Comparison of ENCODE assay signal across 20 cellular contexts in the genomic region with DNA sequence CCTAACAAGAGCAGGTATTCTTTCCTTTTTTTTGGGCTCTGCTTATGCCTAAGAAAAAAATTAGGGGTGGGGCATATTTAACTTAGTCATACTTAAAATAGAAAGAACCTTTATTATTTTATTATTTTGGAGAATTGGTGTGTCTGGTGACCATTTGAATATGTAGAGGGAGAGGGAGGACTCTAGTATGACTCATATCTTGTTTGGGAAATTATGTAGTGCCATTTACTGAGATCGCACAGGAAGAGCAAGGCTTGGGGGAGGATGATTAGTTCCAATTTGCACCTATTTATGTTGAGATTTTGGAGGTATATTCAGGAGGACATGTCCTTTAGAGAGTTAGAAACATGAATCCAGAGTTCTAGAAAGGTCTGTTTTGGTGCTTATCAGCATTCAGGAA. TPM values are rescaled to one million over a fixed set of nuclear protein-coding genes. Genes with fewer than 3 reads are reported as not detected.
DNase-seq lines count a peak whose midpoint lies in the region; ATAC-seq and TF ChIP-seq lines count a peak whose summit lies in the region.
"Had no signal": no experiment of that assay in that cellular context is flagged by ENCODE, and none has a peak within 500 bp of the region (broad histone marks: within the 10 kb centered on the region; RNA-seq: fewer than 3 reads in every experiment).

No MANE protein-coding gene starts in this region.

- peaks cover 59% of the 10 kb centered on the region for H3K36me3 Mint-ChIP-seq in activated CD4-positive, alpha-beta T cell treated with anti-CD3 and anti-CD28 coated beads, Interleukin-2, amount 10 ng/mL, durations not matched to agents 24 days and 14 days (ENCODE audit: low read depth)
- peaks cover 90% of the 10 kb centered on the region for H3K36me3 Mint-ChIP-seq in effector memory CD8-positive, alpha-beta T cell (ENCODE audit: insufficient read depth)

- H3K4me1 Mint-ChIP-seq in activated CD4-positive, alpha-beta T cell treated with anti-CD3 and anti-CD28 coated beads, Interleukin-2, amount 10 ng/mL, durations not matched to agents 24 days and 14 days = peaks cover 15% of the 10 kb centered on the region
- peaks cover 0 to 9% of the 10 kb centered on the region in 2 donors for H3K4me1 Mint-ChIP-seq in effector memory CD8-positive, alpha-beta T cell (ENCODE audit: low read depth in 2 of 2)

- no peaks in the 10 kb centered on the region for H3K27me3 Mint-ChIP-seq in activated CD4-positive, alpha-beta T cell treated with anti-CD3 and anti-CD28 coated beads, Interleukin-2, amount 10 ng/mL, durations not matched to agents 24 days and 14 days
- H3K27me3 Mint-ChIP-seq in effector memory CD8-positive, alpha-beta T cell = no peaks in the 10 kb centered on the region
- H3K27me3 Mint-ChIP-seq: activated CD4-positive, alpha-beta T cell treated with anti-CD3 and anti-CD28 coated beads, Interleukin-2, amount 10 ng/mL, durations not matched to agents 7 days and 5 days; CD4-positive, alpha-beta memory T cell; IgD-negative memory B cell had no signal

- H3K27ac Mint-ChIP-seq in activated CD4-positive, alpha-beta T cell treated with anti-CD3 and anti-CD28 coated beads, Interleukin-2, amount 10 ng/mL, durations not matched to agents 24 days and 14 days = peak overlapping the region; percentile 18
- H3K27ac Mint-ChIP-seq in effector memory CD8-positive, alpha-beta T cell = peak overlapping the region in 1 of 2 donors; percentile 69
- H3K27ac Mint-ChIP-seq: activated CD4-positive, alpha-beta T cell treated with anti-CD3 and anti-CD28 coated beads, Interleukin-2, amount 10 ng/mL, durations not matched to agents 7 days and 5 days had no signal

- ATAC-seq in omental fat pad (ENCODE audit: low FRiP score) (peak; percentile 80), HG02588 (IDR thresholded peaks at IDR 0.05; ENCODE audit: unreplicated experiment) (no peak), GM19455 (IDR thresholded peaks at IDR 0.05; ENCODE audit: unreplicated experiment) (no peak)
- no peak for ATAC-seq in effector memory CD8-positive, alpha-beta T cell (replicated peaks)
- ATAC-seq: body of pancreas had no signal

- DNase-seq in activated CD4-positive, alpha-beta T cell treated with anti-CD3 and anti-CD28 coated beads, Interleukin-2, amount 10 ng/mL, durations not matched to agents 24 days and 14 days = no peak
- no peak for DNase-seq in activated CD4-positive, alpha-beta T cell treated with anti-CD3 and anti-CD28 coated beads, Interleukin-2, amount 50 U/mL, for 48 hours
- DNase-seq in LHCN-M2 (ENCODE audit: low read depth) (peak; percentile 11), omental fat pad (ENCODE audit: low spot score) (no peak)
- no peak for DNase-seq in effector memory CD8-positive, alpha-beta T cell
- DNase-seq: activated CD4-positive, alpha-beta T cell treated with anti-CD3 and anti-CD28 coated beads, Interleukin-2, amount 10 ng/mL, durations not matched to agents 7 days and 5 days; body of pancreas; CD4-positive, alpha-beta memory T cell; NCI-H2029 treated with DMSO at 0.1 percent for 48 hours; NCI-H526; posterior cingulate gyrus; SJCRH30; spleen; stimulated activated naive CD4-positive, alpha-beta T cell treated with Interleukin-2 at 50 U/mL for 16 hours; T-helper 9 cell; uterus had no signal

- peak overlapping the region; percentile 5 for H3K27ac ChIP-seq in cingulate gyrus (ENCODE audit: low read depth, low read length)
- H3K27ac ChIP-seq: body of pancreas, SJCRH30, spleen, uterus had no signal

- no peak for TF ChIP-seq CTCF in omental fat pad (IDR thresholded peaks at IDR 0.05)

- no peaks in the 10 kb centered on the region for H3K9me3 Mint-ChIP-seq in activated CD4-positive, alpha-beta T cell treated with anti-CD3 and anti-CD28 coated beads, Interleukin-2, amount 10 ng/mL, durations not matched to agents 24 days and 14 days
- no peaks in the 10 kb centered on the region for H3K9me3 Mint-ChIP-seq in effector memory CD8-positive, alpha-beta T cell
- H3K9me3 Mint-ChIP-seq: activated CD4-positive, alpha-beta T cell treated with anti-CD3 and anti-CD28 coated beads, Interleukin-2, amount 10 ng/mL, durations not matched to agents 7 days and 5 days; CD4-positive, alpha-beta memory T cell; IgD-negative memory B cell had no signal

- H3K4me3 Mint-ChIP-seq in activated CD4-positive, alpha-beta T cell treated with anti-CD3 and anti-CD28 coated beads, Interleukin-2, amount 10 ng/mL, durations not matched to agents 24 days and 14 days = no peak overlapping the region
- no peak overlapping the region for H3K4me3 Mint-ChIP-seq in effector memory CD8-positive, alpha-beta T cell
- H3K4me3 Mint-ChIP-seq: activated CD4-positive, alpha-beta T cell treated with anti-CD3 and anti-CD28 coated beads, Interleukin-2, amount 10 ng/mL, durations not matched to agents 7 days and 5 days; CD4-positive, alpha-beta memory T cell; IgD-negative memory B cell had no signal

- intact Hi-C loops in activated CD4-positive, alpha-beta T cell treated with anti-CD3 and anti-CD28 coated beads, Interleukin-2, amount 10 ng/mL, durations not matched to agents 24 days and 14 days (cut with micrococcal nuclease) = no loop called here

RNA-seq across cellular contexts. Expression of gene ZNF410, which starts 9.9 kb away (rescaled TPM):
- 62.7 and 70.2 TPM in 2 replicates for total RNA-seq in activated CD4-positive, alpha-beta T cell treated with anti-CD3 and anti-CD28 coated beads, Interleukin-2, amount 10 ng/mL, durations not matched to agents 24 days and 14 days
- total RNA-seq in LHCN-M2 (2014; rRNA removed) (47.5 and 52.1 TPM in 2 replicates), omental fat pad (10 to 100 TPM; 39.7 to 71.7 (median 54.1) TPM)
- 24.5 TPM for polyA plus RNA-seq in LHCN-M2 (2012)

RNA-seq across cellular contexts. Expression of gene PTGR2, which starts 44.9 kb away (rescaled TPM):
- total RNA-seq in activated CD4-positive, alpha-beta T cell treated with anti-CD3 and anti-CD28 coated beads, Interleukin-2, amount 10 ng/mL, durations not matched to agents 24 days and 14 days = 1.5 and 2.1 TPM in 2 replicates
- total RNA-seq in LHCN-M2 (2014; rRNA removed) = 9.0 and 18.9 TPM in 2 replicates
- polyA plus RNA-seq in LHCN-M2 (2012) = 2.3 TPM
- total RNA-seq in omental fat pad = 10 to 100 TPM in 1 of 4 donors, 1 to 10 TPM in 3; 3.8 to 10.7 (median 4.9) TPM

RNA-seq across cellular contexts. Expression of gene FAM161B, which starts 53.4 kb away (rescaled TPM):
- 0.57 and 0.75 TPM in 2 replicates for total RNA-seq in activated CD4-positive, alpha-beta T cell treated with anti-CD3 and anti-CD28 coated beads, Interleukin-2, amount 10 ng/mL, durations not matched to agents 24 days and 14 days
- 2.1 and 3.4 TPM in 2 replicates for total RNA-seq in LHCN-M2 (2014; rRNA removed)
- polyA plus RNA-seq in LHCN-M2 (2012) = 2.7 TPM
- total RNA-seq in omental fat pad = 1 to 10 TPM; 1.8 to 6.5 (median 3.1) TPM

RNA-seq across cellular contexts. Expression of gene COQ6, which starts 53.6 kb away (rescaled TPM):
- 16.6 and 20.1 TPM in 2 replicates for total RNA-seq in activated CD4-positive, alpha-beta T cell treated with anti-CD3 and anti-CD28 coated beads, Interleukin-2, amount 10 ng/mL, durations not matched to agents 24 days and 14 days
- total RNA-seq in LHCN-M2 (2014; rRNA removed) (38.5 and 46.7 TPM in 2 replicates), omental fat pad (10 to 100 TPM; 17.8 to 57.2 (median 27.4) TPM)
- 20.2 TPM for polyA plus RNA-seq in LHCN-M2 (2012)
